ENCODE assay signal across 9 cellular contexts in genomic region chr5:100889165-100889564, GRCh38. TPM values are rescaled to one million over a fixed set of nuclear protein-coding genes. Genes with fewer than 3 reads are reported as not detected.
DNase-seq lines count a peak whose midpoint lies in the region; ATAC-seq and TF ChIP-seq lines count a peak whose summit lies in the region.
"Had no signal": no experiment of that assay in that cellular context is flagged by ENCODE, and none has a peak within 500 bp of the region (broad histone marks: within the 10 kb centered on the region; RNA-seq: fewer than 3 reads in every experiment).

No MANE protein-coding gene starts in this region.

- peak overlapping the region; percentile 73 for H2AFZ ChIP-seq in PC-3 (ENCODE audit: low read length)

- H3K79me2 ChIP-seq in PC-3 (ENCODE audit: low read length), result no peaks in the 10 kb centered on the region

- POLR2A ChIA-PET in PC-3 (lab: Charles Lee; ENCODE audit: unreplicated experiment) (no interaction called here), RWPE1 (lab: Yijun Ruan, JAX; ENCODE audit: low non-redundant PET) (no interaction called here)

- H4K20me1 ChIP-seq in PC-3 (ENCODE audit: low read length), result no peaks in the 10 kb centered on the region

- H3K9ac ChIP-seq in PC-3 (ENCODE audit: low read length) (no peak overlapping the region), skeletal muscle satellite cell (ENCODE audit: low read depth, low read length) (no peak overlapping the region)

- no peak for DNase-seq in PC-3
- no peak for DNase-seq in NCI-H2029 treated with DMSO at 0.1 percent for 48 hours (lab: John Stamatoyannopoulos, UW)
- no peak for DNase-seq in G401 (ENCODE audit: low spot score)
- no peak for DNase-seq in activated CD4-positive, alpha-beta T cell treated with anti-CD3 and anti-CD28 coated beads, Interleukin-2, amount 50 U/mL, for 1 hour
- DNase-seq in RWPE1 (ENCODE audit: low spot score), result no peak

- no peak overlapping the region for H3K27ac ChIP-seq in PC-3 (ENCODE audit: low read length)
- H3K27ac ChIP-seq in RWPE1, result no peak overlapping the region

- no peaks in the 10 kb centered on the region for H3F3A ChIP-seq in PC-3 (ENCODE audit: low read length, unreplicated experiment)

- H3K4me1 ChIP-seq in PC-3 (ENCODE audit: insufficient read depth, low read length) (peaks cover 10% of the 10 kb centered on the region; the same call in 1 of the 2 replicates), skeletal muscle satellite cell (ENCODE audit: control insufficient read depth, insufficient read depth, low read length) (peaks cover 7% of the 10 kb centered on the region)

- no peaks in the 10 kb centered on the region for H3K27me3 ChIP-seq in PC-3 (ENCODE audit: low read length)
- no peaks in the 10 kb centered on the region for H3K27me3 ChIP-seq in skeletal muscle satellite cell (ENCODE audit: control insufficient read depth, insufficient read depth, low read length)

- peak overlapping the region; percentile 56 for H3K4me3 ChIP-seq in PC-3 (ENCODE audit: low read length)
- H3K4me3 ChIP-seq in skeletal muscle satellite cell (ENCODE audit: low read length), result no peak overlapping the region
- H3K4me3 ChIP-seq: K562 had no signal

- H3K36me3 ChIP-seq in PC-3 (ENCODE audit: low read depth, low read length), result no peaks in the 10 kb centered on the region
- H3K36me3 ChIP-seq in skeletal muscle satellite cell (ENCODE audit: insufficient read depth, low read length), result no peaks in the 10 kb centered on the region

- peak overlapping the region; percentile 83 for H3K4me2 ChIP-seq in PC-3 (ENCODE audit: low read length)
- H3K4me2 ChIP-seq in skeletal muscle satellite cell (ENCODE audit: low read length), result peak overlapping the region; percentile 72

- intact Hi-C loops in PC-3 (cut with micrococcal nuclease), result no loop called here

- CTCF ChIA-PET in PC-3 (lab: Charles Lee) (no interaction called here), RWPE1 (lab: Yijun Ruan, JAX) (no interaction called here)

- no peaks in the 10 kb centered on the region for H3K9me2 ChIP-seq in PC-3 (replicated peaks; ENCODE audit: low read length)

- TF ChIP-seq CTCF in PC-3 (conservative IDR thresholded peaks at IDR 0.05; ENCODE audit: low read depth, low read length) (no peak), RWPE1 (conservative IDR thresholded peaks at IDR 0.05; ENCODE audit: low read depth) (no peak)

- BruUV-seq in PC-3 (replicated peaks; lab: Mats Ljungman, UMichigan), result no TSS peak

- in situ Hi-C loops in G401 (cut with HindIII; ENCODE audit: low sequenced_read_pairs), result no loop called here

- ATAC-seq in GM19043 (IDR thresholded peaks at IDR 0.05; ENCODE audit: low read depth, unreplicated experiment), result peak; percentile 65
- ATAC-seq in HG02852 (IDR thresholded peaks at IDR 0.05; ENCODE audit: unreplicated experiment), result peak; percentile 46
- no peak for ATAC-seq in PC-3
- ATAC-seq: K562 had no signal

- H3K9me3 ChIP-seq in PC-3 (ENCODE audit: low read length), result no peaks in the 10 kb centered on the region
- no peaks in the 10 kb centered on the region for H3K9me3 ChIP-seq in skeletal muscle satellite cell (replicated peaks; ENCODE audit: low read length)

RNA-seq across cellular contexts. Expression of gene ST8SIA4, which starts 13.9 kb away (rescaled TPM):
- 0.63 and 0.91 TPM in 2 replicates for total RNA-seq in PC-3 (2014; rRNA removed)
- under 0.01 and 0.22 TPM in 2 replicates for total RNA-seq in skeletal muscle satellite cell (2012; rRNA removed)
- not detected in 2 replicates for total RNA-seq in G401 (2014; rRNA removed; shearing (Covaris generic))
